Comparison of ENCODE assay signal across 1 cellular context in the genomic region with DNA sequence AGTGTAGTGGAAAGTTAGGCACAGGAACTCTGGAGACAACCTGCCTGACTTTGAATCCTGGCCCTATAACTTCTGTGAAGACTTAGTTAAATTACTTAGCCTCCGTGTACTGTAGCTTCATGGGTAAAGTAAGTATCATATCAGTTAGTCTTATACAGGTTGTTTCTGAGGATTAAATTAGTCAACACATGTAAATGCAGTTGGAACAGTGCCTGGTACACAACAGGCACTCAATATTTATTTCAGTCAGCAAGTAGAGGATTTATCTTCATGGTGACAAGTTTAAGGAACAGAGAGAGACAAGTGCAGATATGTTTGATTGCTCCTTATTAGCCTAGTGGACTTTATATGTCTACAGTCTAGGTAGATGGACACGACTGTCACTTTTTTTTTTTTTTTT.
TF ChIP-seq lines count a peak whose summit lies in the region.

No MANE protein-coding gene starts in this region.

TF ChIP-seq in IMR-90, 13 proteins besides CTCF, POLR2A, EP300 and RAD21:
- TF ChIP-seq CHD1 (IDR thresholded peaks at IDR 0.05; ENCODE audit: low read depth, low read length) = no peak
- TF ChIP-seq FOS (IDR thresholded peaks at IDR 0.05; ENCODE audit: low read depth, low read length) = no peak
- TF ChIP-seq, protein P1, sequence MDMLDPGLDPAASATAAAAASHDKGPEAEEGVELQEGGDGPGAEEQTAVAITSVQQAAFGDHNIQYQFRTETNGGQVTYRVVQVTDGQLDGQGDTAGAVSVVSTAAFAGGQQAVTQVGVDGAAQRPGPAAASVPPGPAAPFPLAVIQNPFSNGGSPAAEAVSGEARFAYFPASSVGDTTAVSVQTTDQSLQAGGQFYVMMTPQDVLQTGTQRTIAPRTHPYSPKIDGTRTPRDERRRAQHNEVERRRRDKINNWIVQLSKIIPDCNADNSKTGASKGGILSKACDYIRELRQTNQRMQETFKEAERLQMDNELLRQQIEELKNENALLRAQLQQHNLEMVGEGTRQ (IDR thresholded peaks at IDR 0.05; ENCODE audit: low read depth, low read length) = no peak
- TF ChIP-seq CEBPB (IDR thresholded peaks at IDR 0.05; ENCODE audit: low read depth, low read length) = no peak
- TF ChIP-seq RCOR1 (IDR thresholded peaks at IDR 0.05; ENCODE audit: insufficient replicate concordance, low read length) = no peak
- TF ChIP-seq SMC3 (IDR thresholded peaks at IDR 0.05; ENCODE audit: low read depth, low read length) = no peak
- no peak for TF ChIP-seq MAFK (IDR thresholded peaks at IDR 0.05; ENCODE audit: low read depth, low read length)
- no peak for TF ChIP-seq NFE2L2 (IDR thresholded peaks at IDR 0.05; ENCODE audit: low read depth, low read length)
